8 cellular contexts compared by ENCODE assay signal in the genomic region with DNA sequence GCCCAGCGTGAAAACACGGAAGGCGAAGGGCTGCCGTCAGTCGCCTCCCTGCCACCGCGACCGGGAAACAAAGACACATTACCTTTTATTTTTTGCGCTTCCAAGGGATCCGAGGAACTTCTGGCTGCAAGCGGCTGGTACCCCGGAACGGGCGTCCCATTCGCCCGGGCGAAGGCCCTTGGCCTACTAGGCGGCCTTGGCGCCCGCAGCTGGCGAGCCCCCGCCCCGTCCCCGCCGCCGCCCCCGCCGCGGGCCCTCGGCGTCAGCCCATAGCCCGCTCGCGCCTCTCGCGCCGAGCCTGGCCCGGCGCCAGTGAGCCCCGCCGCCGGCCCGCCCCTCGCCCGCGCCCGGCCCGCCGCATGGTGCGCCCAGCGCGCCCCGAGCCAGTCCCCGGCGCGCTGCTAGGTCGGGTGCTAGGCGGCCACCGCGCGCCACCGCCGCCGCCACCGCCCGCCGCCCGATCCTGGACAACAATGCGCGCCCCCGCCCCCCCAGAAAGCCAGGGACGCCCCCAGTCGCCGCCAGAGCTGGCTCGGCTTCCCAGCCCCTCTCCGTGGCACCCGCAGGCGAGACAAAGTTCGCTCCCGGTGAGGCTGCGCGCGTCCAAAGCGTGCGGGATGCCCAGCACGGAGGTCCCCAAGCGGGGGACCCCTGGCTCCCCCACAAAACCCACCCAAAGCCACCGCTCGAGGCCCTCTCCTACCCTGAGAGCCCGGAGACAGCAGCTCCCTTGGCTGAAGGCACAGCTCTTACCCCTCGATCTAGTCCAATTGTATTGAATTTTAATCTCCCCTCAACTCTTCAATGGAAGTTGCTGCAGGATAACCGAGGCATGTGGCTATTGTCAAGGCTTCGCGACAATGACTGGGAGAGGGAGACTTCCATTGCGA.
DNase-seq lines count a peak whose midpoint lies in the region; ATAC-seq, FAIRE-seq and TF ChIP-seq lines count a peak whose summit lies in the region.

No MANE protein-coding gene starts in this region.

- TF ChIP-seq RAD21 in IMR-90 (IDR thresholded peaks at IDR 0.05; ENCODE audit: low read length), result no peak

- H3K9ac ChIP-seq in IMR-90 (ENCODE audit: low read depth, low read length), result peak overlapping the region; percentile 94

- H2BK15ac ChIP-seq in IMR-90 (ENCODE audit: low read depth, low read length), result peak overlapping the region; percentile 70; the same call in 1 of the 3 replicates

- peak overlapping the region; percentile 73 for H4K91ac ChIP-seq in IMR-90 (ENCODE audit: insufficient read depth, low read depth, low read length)

- peak overlapping the region; percentile 93 for H3K14ac ChIP-seq in IMR-90 (replicated peaks; ENCODE audit: low read depth, low read length)

- H2BK20ac ChIP-seq in IMR-90 (ENCODE audit: low read depth, low read length), result peak overlapping the region; percentile 74; the same call in 1 of the 2 replicates

- dilution Hi-C loops in IMR-90 (cut with HindIII; ENCODE audit: low sequenced_read_pairs, unreplicated experiment), result no loop called here

- CTCF ChIA-PET in CD8-positive, alpha-beta T cell (lab: Charles Lee), result interaction anchor here (0.5 kb wide), 1 partner anchor 697 kb away, joined by 3 read pairs; no protein-coding TSS in a partner anchor
- CTCF ChIA-PET in IMR-90 (lab: Yijun Ruan, JAX), result no interaction called here

- peak overlapping the region; percentile 72 for H2BK5ac ChIP-seq in IMR-90 (ENCODE audit: low read depth, low read length, poor library complexity, severe bottlenecking)

- H2BK120ac ChIP-seq in IMR-90 (ENCODE audit: low read depth, low read length), result peak overlapping the region; percentile 75

- ATAC-seq in CD8-positive, alpha-beta T cell, result no peak
- peak; percentile 64 for ATAC-seq in IMR-90 (ENCODE audit: low read depth)
- peak; percentile 55 for ATAC-seq in left lobe of liver

- peaks cover 18 to 61% of the 10 kb centered on the region in 2 experiments for H3K79me1 ChIP-seq in IMR-90 (ENCODE audit: low read depth in 1 of 2, low read length in 2 of 2)

- intact Hi-C loops in CD8-positive, alpha-beta T cell (cut with DNase I, micrococcal nuclease), result no loop called here
- intact Hi-C loops in IMR-90 (cut with micrococcal nuclease), result loop anchor here (5.0 kb wide), 1 partner anchor 104 kb away; no protein-coding TSS in a partner anchor

- TF ChIP-seq CTCF in CD8-positive, alpha-beta T cell (IDR thresholded peaks at IDR 0.05), result no peak
- TF ChIP-seq CTCF in IMR-90 (conservative IDR thresholded peaks at IDR 0.05; ENCODE audit: low read depth, low read length) (no peak), bronchial epithelial cell (IDR thresholded peaks at IDR 0.05; ENCODE audit: insufficient read depth, low read length, severe bottlenecking) (no peak)

- no peak for FAIRE-seq in bronchial epithelial cell (lab: Jason Lieb, UNC)

- peak; percentile 24; the same call in 1 of the 2 replicates for TF ChIP-seq POLR2A in IMR-90 (IDR thresholded peaks at IDR 0.05; ENCODE audit: low read depth, low read length)

- H2AK5ac ChIP-seq in IMR-90 (ENCODE audit: low read depth, low read length), result peak overlapping the region; percentile 93

- in situ Hi-C loops in IMR-90 (cut with MboI; ENCODE audit: low sequenced_read_pairs), result no loop called here

- H3K27ac ChIP-seq in CD8-positive, alpha-beta T cell (ENCODE audit: low read depth, low read length), result no peak overlapping the region
- H3K27ac ChIP-seq in IMR-90 (ENCODE audit: insufficient read depth, low read length) (peak overlapping the region; percentile 73), substantia nigra (ENCODE audit: low read depth, low read length, poor library complexity, severe bottlenecking) (peak overlapping the region; percentile 74)

- peak overlapping the region; percentile 76 to 93 for H4K8ac ChIP-seq in IMR-90 (ENCODE audit: low read depth in 2 of 2, low read length in 2 of 2)

- H4K5ac ChIP-seq in IMR-90 (ENCODE audit: low read depth, low read length), result peak overlapping the region; percentile 85

- peak overlapping the region; percentile 98 for H3K23ac ChIP-seq in IMR-90 (ENCODE audit: low read depth, low read length)

- H4K20me1 ChIP-seq in IMR-90 (ENCODE audit: insufficient read depth, low read length), result no peaks in the 10 kb centered on the region

- 1% methylated on average over 58 of the region's 95 CpGs; no CpG with 5 or more reads in 1 of the 2 experiments for WGBS in IMR-90 (ENCODE audit: extremely low coverage in 2 of 2, insufficient read length in 1 of 2), 2 experiments

- no peaks in the 10 kb centered on the region for H3K36me3 Mint-ChIP-seq in CD8-positive, alpha-beta T cell

- peaks cover 23% of the 10 kb centered on the region for H3K9me1 ChIP-seq in IMR-90 (ENCODE audit: insufficient read depth, low read length)

- POLR2A ChIA-PET in CD8-positive, alpha-beta T cell (lab: Charles Lee), result no interaction called here
- POLR2A ChIA-PET in IMR-90 (lab: Charles Lee; ENCODE audit: unreplicated experiment), result interaction anchor here (0.6 kb wide), 1 partner anchor 54 kb away, joined by 6 read pairs; no protein-coding TSS in a partner anchor

- peak overlapping the region; percentile 40 for H3K4me3 ChIP-seq in CD8-positive, alpha-beta T cell (ENCODE audit: low read depth, low read length)
- H3K4me3 ChIP-seq in IMR-90 (ENCODE audit: insufficient read depth, low read depth, low read length) (peak overlapping the region; percentile 62), bronchial epithelial cell (ENCODE audit: low read depth, low read length) (peak overlapping the region; percentile 50)

- no peaks in the 10 kb centered on the region for H3K9me3 ChIP-seq in CD8-positive, alpha-beta T cell (ENCODE audit: low read length)
- H3K9me3 ChIP-seq in IMR-90 (ENCODE audit: control insufficient read depth, insufficient read depth, low read length), result no peaks in the 10 kb centered on the region

- H3K27me3 Mint-ChIP-seq in CD8-positive, alpha-beta T cell (ENCODE audit: low read depth), result peaks cover 67% of the 10 kb centered on the region

- H3K56ac ChIP-seq in IMR-90 (ENCODE audit: extremely low read depth, insufficient read depth, low read length), result peak overlapping the region; percentile 73

- DNase-seq in CD8-positive, alpha-beta T cell, result no peak
- no peak for DNase-seq in IMR-90
- no peak for DNase-seq in bronchial epithelial cell (ENCODE audit: low read depth)
- DNase-seq in left lobe of liver (ENCODE audit: low spot score), result no peak
- DNase-seq in substantia nigra (lab: John Stamatoyannopoulos, UW), result peak in 22 of 49 donors; percentile 16 to 64 (median 37)
- DNase-seq in NCI-H1694 (lab: John Stamatoyannopoulos, UW), result no peak
- DNase-seq in stimulated activated naive CD4-positive, alpha-beta T cell treated with Interleukin-2 at 50 U/mL for 16 hours (lab: John Stamatoyannopoulos, UW), result no peak
- DNase-seq in NCI-H128 (lab: John Stamatoyannopoulos, UW; ENCODE audit: unreplicated experiment), result no peak

- peaks cover 14% of the 10 kb centered on the region for H3K4me1 ChIP-seq in CD8-positive, alpha-beta T cell (ENCODE audit: insufficient read depth, low read length)
- peaks cover 13% of the 10 kb centered on the region for H3K4me1 ChIP-seq in IMR-90 (ENCODE audit: control insufficient read depth, insufficient read depth, low read length)

- H3K4me3 Mint-ChIP-seq in CD8-positive, alpha-beta T cell, result peak overlapping the region; percentile 67

- H3K27ac Mint-ChIP-seq in CD8-positive, alpha-beta T cell, result no peak overlapping the region

- H3K18ac ChIP-seq in IMR-90 (ENCODE audit: low read depth, low read length), result peak overlapping the region; percentile 77

- H2AFZ ChIP-seq in IMR-90 (replicated peaks; ENCODE audit: low read length, poor library complexity), result peak overlapping the region; percentile 92

- BruUV-seq in IMR-90 (replicated peaks; lab: Mats Ljungman, UMichigan), result no TSS peak

- peak overlapping the region; percentile 90 for H3K4ac ChIP-seq in IMR-90 (ENCODE audit: low read depth, low read length)

- H3K4me2 ChIP-seq in IMR-90 (ENCODE audit: low read depth, low read length), result peak overlapping the region; percentile 96

- H3K36me3 ChIP-seq in CD8-positive, alpha-beta T cell (ENCODE audit: insufficient read depth, low read length), result no peaks in the 10 kb centered on the region
- H3K36me3 ChIP-seq in IMR-90 (ENCODE audit: control insufficient read depth, insufficient read depth, low read length) (no peaks in the 10 kb centered on the region), bronchial epithelial cell (ENCODE audit: control insufficient read depth, insufficient read depth, low read length) (no peaks in the 10 kb centered on the region)

- peak overlapping the region; percentile 98 for H2AK9ac ChIP-seq in IMR-90 (replicated peaks; ENCODE audit: low read depth, low read length, poor library complexity)

- peaks cover 28% of the 10 kb centered on the region for H3K4me1 Mint-ChIP-seq in CD8-positive, alpha-beta T cell (ENCODE audit: low read depth)

- H3K27me3 ChIP-seq in CD8-positive, alpha-beta T cell (ENCODE audit: insufficient read depth, low read length), result peaks cover 20% of the 10 kb centered on the region
- H3K27me3 ChIP-seq in IMR-90 (ENCODE audit: control insufficient read depth, insufficient read depth, low read length) (no peaks in the 10 kb centered on the region), bronchial epithelial cell (ENCODE audit: control insufficient read depth, insufficient read depth, low read length) (no peaks in the 10 kb centered on the region)

- H3K9me3 Mint-ChIP-seq in CD8-positive, alpha-beta T cell, result no peaks in the 10 kb centered on the region

TF ChIP-seq in IMR-90, 13 proteins besides CTCF, POLR2A, EP300 and RAD21:
- TF ChIP-seq BHLHE40 (IDR thresholded peaks at IDR 0.05; ENCODE audit: low read depth, low read length) (no peak), CHD1 (IDR thresholded peaks at IDR 0.05; ENCODE audit: low read depth, low read length) (no peak), FOS (IDR thresholded peaks at IDR 0.05; ENCODE audit: low read depth, low read length) (no peak)
